In genomic region chr6:40054186-40054585, GRCh38 we compare ENCODE assay signal across 31 cellular contexts.
"Had no signal": no experiment of that assay in that cellular context is flagged by ENCODE, and none has a peak within 500 bp of the region (broad histone marks: within the 10 kb centered on the region; RNA-seq: fewer than 3 reads in every experiment).

No MANE protein-coding gene starts in this region.

- H3K9me3 ChIP-seq: colonic mucosa, esophagus squamous epithelium had no signal

- H3K4me1 ChIP-seq: colonic mucosa had no signal

- H3K36me3 ChIP-seq: brain microvascular endothelial cell, cardiac muscle cell, colonic mucosa, esophagus squamous epithelium had no signal

- H3K27me3 ChIP-seq: brain microvascular endothelial cell, cardiac muscle cell, colonic mucosa had no signal

- ATAC-seq: activated CD4-positive, alpha-beta T cell treated with anti-CD3 and anti-CD28 coated beads for 36 hours; activated naive CD4-positive, alpha-beta T cell treated with anti-CD3 and anti-CD28 coated beads, Interleukin-2, amount 50 U/mL, for 72 hours; activated T-cell treated with anti-CD3 and anti-CD28 coated beads, Interleukin-2, amount 50 U/mL, for 72 hours had no signal

- FAIRE-seq: astrocyte, frontal cortex had no signal

- DNase-seq: activated CD4-positive, alpha-beta memory T cell treated with anti-CD3 and anti-CD28 coated beads, Interleukin-2, amount 10 ng/mL, durations not matched to agents 7 days and 5 days; activated CD4-positive, alpha-beta T cell treated with anti-CD3 and anti-CD28 coated beads for 36 hours; activated CD4-positive, alpha-beta T cell treated with anti-CD3 and anti-CD28 coated beads, Interleukin-2, amount 10 ng/mL, durations not matched to agents 24 days and 14 days; activated CD4-positive, alpha-beta T cell treated with anti-CD3 and anti-CD28 coated beads, Interleukin-2, amount 50 U/mL, for 4 hours; activated CD4-positive, CD25-positive, alpha-beta regulatory T cell; activated CD4-positive, CD25-positive, alpha-beta regulatory T cell treated with anti-CD3 and anti-CD28 coated beads, Interleukin-2, amount 50 U/mL, for 72 hours; activated CD8-positive, alpha-beta memory T cell treated with anti-CD3 and anti-CD28 coated beads, Interleukin-2, amount 50 U/mL, for 48 hours; activated gamma-delta T cell; activated naive CD4-positive, alpha-beta T cell; activated naive CD4-positive, alpha-beta T cell treated with anti-CD3 and anti-CD28 coated beads, Interleukin-2, amount 10 ng/mL, durations not matched to agents 7 days and 5 days; activated naive CD8-positive, alpha-beta T cell treated with anti-CD3 and anti-CD28 coated beads, Interleukin-2, amount 10 ng/mL, durations not matched to agents 7 days and 5 days; activated T-cell treated with anti-CD3 and anti-CD28 coated beads for 4 hours; activated T-cell treated with anti-CD3 and anti-CD28 coated beads, Interleukin-2, amount 50 U/mL, for 24 hours; activated T-cell treated with anti-CD3 and anti-CD28 coated beads, Interleukin-2, amount 50 U/mL, for 72 hours; anterior cingulate cortex; brain microvascular endothelial cell; central memory CD4-positive, alpha-beta T cell; cerebellar nuclear complex; colonic mucosa; dorsolateral prefrontal cortex; effector memory CD4-positive, alpha-beta T cell; endodermal cell; erythroblast; esophagus squamous epithelium; head of caudate nucleus; hippocampal formation; T-helper 2 cell had no signal

- H3K27ac ChIP-seq: brain microvascular endothelial cell, cardiac muscle cell, colonic mucosa, dorsolateral prefrontal cortex had no signal

- H3K4me3 ChIP-seq: cardiac muscle cell, colonic mucosa, dorsolateral prefrontal cortex, esophagus squamous epithelium had no signal
